Comparison of ENCODE assay signal across 11 cellular contexts in genomic region chr20:49270177-49270576, GRCh38. TPM values are rescaled to one million over a fixed set of nuclear protein-coding genes. Genes with fewer than 3 reads are reported as not detected.
A peak's percentile ranks its signal among the peaks of the same experiment; 100 is the strongest.
DNase-seq lines count a peak whose midpoint lies in the region; ATAC-seq and TF ChIP-seq lines count a peak whose summit lies in the region.
"Had no signal": no experiment of that assay in that cellular context is flagged by ENCODE, and none has a peak within 500 bp of the region (broad histone marks: within the 10 kb centered on the region; RNA-seq: fewer than 3 reads in every experiment).

No MANE protein-coding gene starts in this region.

- H3K4me1 ChIP-seq in left ventricle myocardium inferior (peaks cover 93% of the 10 kb centered on the region), PC-9 (replicated peaks; ENCODE audit: insufficient read depth) (peaks cover 26% of the 10 kb centered on the region), thyroid gland (peaks cover 34 to 39% of the 10 kb centered on the region in 2 donors), H9 (ENCODE audit: insufficient read depth, low read length) (no peaks in the 10 kb centered on the region)

- H3K4me3 ChIP-seq in left ventricle myocardium inferior (peak overlapping the region; percentile 39), PC-9 (no peak overlapping the region), thyroid gland (replicated peaks in 1 of 3) (no peak overlapping the region)

- peaks cover 16% of the 10 kb centered on the region for H3K4me1 Mint-ChIP-seq in endothelial cell (ENCODE audit: unreplicated experiment)
- peaks cover 0 to 3% of the 10 kb centered on the region in 2 experiments; a peak in 1 of 4 replicates for H3K4me1 Mint-ChIP-seq in H9

- no peak overlapping the region for H3K4ac ChIP-seq in H9 (ENCODE audit: low read depth, low read length)

- no peak overlapping the region for H2BK12ac ChIP-seq in H9 (ENCODE audit: insufficient read length, low read depth, low read length)

- H3K27ac ChIP-seq in left ventricle myocardium inferior (replicated peaks) = no peak overlapping the region
- H3K27ac ChIP-seq in PC-9 = no peak overlapping the region
- H3K27ac ChIP-seq in thyroid gland = peak overlapping the region in 2 of 3 donors; percentile 37 to 38
- no peak overlapping the region for H3K27ac ChIP-seq in H9 (ENCODE audit: insufficient read length, low read depth, low read length)
- H3K27ac ChIP-seq: KMS-11 had no signal

- H3K4me2 ChIP-seq in PC-9 = peak overlapping the region; percentile 3; the same call in 1 of the 2 replicates
- no peak overlapping the region for H3K4me2 ChIP-seq in H9 (ENCODE audit: insufficient read depth, insufficient read length, low read length)
- H3K4me2 ChIP-seq: KMS-11 had no signal

- H3K23me2 ChIP-seq in H9 (ENCODE audit: insufficient read length, low read depth, low read length, poor library complexity, severe bottlenecking) = no peaks in the 10 kb centered on the region

- no TSS peak for BruUV-seq in PC-9 (replicated peaks; lab: Mats Ljungman, UMichigan)

- POLR2A ChIA-PET in PC-9 (lab: Charles Lee; ENCODE audit: unreplicated experiment) = no interaction called here

- TF ChIP-seq CTCF in left ventricle myocardium inferior (IDR thresholded peaks at IDR 0.05; ENCODE audit: borderline replicate concordance) (no peak), PC-9 (conservative IDR thresholded peaks at IDR 0.05) (no peak), endothelial cell (IDR thresholded peaks at IDR 0.05; ENCODE audit: unreplicated experiment) (no peak), thyroid gland (IDR thresholded peaks at IDR 0.05) (no peak), H9 (conservative IDR thresholded peaks at IDR 0.05) (no peak)

- H3K36me3 Mint-ChIP-seq in endothelial cell (ENCODE audit: low read depth, unreplicated experiment) (peaks cover 40% of the 10 kb centered on the region), H9 (ENCODE audit: insufficient read depth in 1 of 3, low read depth in 3 of 3) (peaks cover 41 to 65% (median 65%) of the 10 kb centered on the region in 3 experiments)

- H2BK15ac ChIP-seq in H9 (ENCODE audit: low read depth, low read length) = no peak overlapping the region

- H4K20me1 ChIP-seq in PC-9 (ENCODE audit: insufficient read depth) = peaks cover 78% of the 10 kb centered on the region
- no peaks in the 10 kb centered on the region for H4K20me1 ChIP-seq in H9 (ENCODE audit: control insufficient read depth, insufficient read depth, insufficient read length)

- H3K27ac Mint-ChIP-seq in endothelial cell (ENCODE audit: unreplicated experiment) (no peak overlapping the region), H9 (no peak overlapping the region)

- no peaks in the 10 kb centered on the region for H3K27me3 ChIP-seq in left ventricle myocardium inferior (ENCODE audit: low read depth)
- no peaks in the 10 kb centered on the region for H3K27me3 ChIP-seq in PC-9 (ENCODE audit: insufficient read depth, low read depth)
- H3K27me3 ChIP-seq in thyroid gland = no peaks in the 10 kb centered on the region
- no peaks in the 10 kb centered on the region for H3K27me3 ChIP-seq in H9 (ENCODE audit: insufficient read depth, low read length)

- peaks cover 8% of the 10 kb centered on the region; the same call in 1 of the 2 replicates for H3F3A ChIP-seq in PC-9 (ENCODE audit: insufficient read depth, low read depth)

- peaks cover 6% of the 10 kb centered on the region for H3K79me1 ChIP-seq in H9 (ENCODE audit: insufficient read depth, low read depth, low read length, poor library complexity, severe bottlenecking)

- H2AK5ac ChIP-seq in H9 (ENCODE audit: insufficient read length, low read length) = no peak overlapping the region

- H3K79me2 ChIP-seq in PC-9 (ENCODE audit: low read depth) (peaks cover 90% of the 10 kb centered on the region), H9 (ENCODE audit: insufficient read depth, low read length) (peaks cover 8% of the 10 kb centered on the region; the same call in 1 of the 2 replicates)

- no peaks in the 10 kb centered on the region for H3K9me2 ChIP-seq in PC-9 (ENCODE audit: insufficient read depth)

- peak overlapping the region; percentile 62 for H3K4me3 Mint-ChIP-seq in endothelial cell (ENCODE audit: unreplicated experiment)
- H3K4me3 Mint-ChIP-seq in H9 = no peak overlapping the region

- no peak overlapping the region for H3K56ac ChIP-seq in H9 (ENCODE audit: insufficient read length, low read depth, low read length)

- H3K9me3 Mint-ChIP-seq in endothelial cell (ENCODE audit: unreplicated experiment) (no peaks in the 10 kb centered on the region), H9 (peaks cover 0 to 3% of the 10 kb centered on the region in 2 experiments; a peak in 1 of 5 replicates)

- intact Hi-C loops in left ventricle myocardium inferior (cut with micrococcal nuclease) (no loop called here), left ventricle myocardium superior (cut with micrococcal nuclease) (no loop called here), PC-9 (cut with micrococcal nuclease; ENCODE audit: unreplicated experiment) (no loop called here), thyroid gland (cut with DNase I) (no loop called here)

- TF ChIP-seq POLR2A in thyroid gland (IDR thresholded peaks at IDR 0.05) = no peak

- no peak overlapping the region for H2AFZ ChIP-seq in PC-9
- no peak overlapping the region for H2AFZ ChIP-seq in H9 (ENCODE audit: low read length)

- WGBS in thyroid gland, 2 donors = 50 to 53% methylated on average over 7 of the region's 7 CpGs
- WGBS in H9 (ENCODE audit: extremely low coverage, insufficient read length, low lambda C conversion rate) = no CpG with 5 or more reads among the region's 7 CpGs

- no peak overlapping the region for H3K23ac ChIP-seq in H9 (ENCODE audit: insufficient read length, low read depth, low read length)

- no peak overlapping the region for H3T11ph ChIP-seq in H9 (ENCODE audit: low read length)

- H2BK120ac ChIP-seq in H9 (ENCODE audit: low read depth, low read length, poor library complexity, severe bottlenecking) = no peak overlapping the region

- DNase-seq in left ventricle myocardium inferior (no peak), left ventricle myocardium superior (no peak), PC-9 (no peak), endothelial cell (ENCODE audit: low spot score) (no peak), thyroid gland (peak; percentile 20 to 31), HK-2 (ENCODE audit: unreplicated experiment) (no peak), NCI-H446 (lab: John Stamatoyannopoulos, UW) (no peak), H9 (no peak)
- DNase-seq: activated gamma-delta T cell treated with Interleukin-2 at 50 U/mL for 16 hours; stimulated activated CD4-positive, alpha-beta T cell treated with anti-CD3 and anti-CD28 coated beads, Interleukin-15, amount 100 ng/mL, for 24 hours had no signal

- no peak overlapping the region for H3K14ac ChIP-seq in H9 (ENCODE audit: insufficient read depth, low read length)

- no peak overlapping the region for H4K91ac ChIP-seq in H9 (ENCODE audit: insufficient read length, low read depth, low read length)

- H3K36me3 ChIP-seq in left ventricle myocardium inferior (peaks cover 85% of the 10 kb centered on the region), PC-9 (ENCODE audit: low read depth) (peaks cover 74% of the 10 kb centered on the region), thyroid gland (peaks cover 24 to 40% of the 10 kb centered on the region in 2 donors)

- no peak for ATAC-seq in left ventricle myocardium superior

- H3K27me3 Mint-ChIP-seq in endothelial cell (ENCODE audit: unreplicated experiment) (no peaks in the 10 kb centered on the region), H9 (ENCODE audit: low read depth) (no peaks in the 10 kb centered on the region)

- no peak overlapping the region for H3K9ac ChIP-seq in H9 (ENCODE audit: extremely low read depth, insufficient read length, low read length)
- H3K9ac ChIP-seq: KMS-11 had no signal

- H2BK20ac ChIP-seq in H9 (ENCODE audit: low read depth, low read length, poor library complexity, severe bottlenecking) = no peak overlapping the region

- CTCF ChIA-PET in PC-9 (lab: Charles Lee) = no interaction called here

- H3K9me3 ChIP-seq in left ventricle myocardium inferior (replicated peaks) (no peaks in the 10 kb centered on the region), PC-9 (ENCODE audit: insufficient read depth, low read depth) (no peaks in the 10 kb centered on the region), thyroid gland (no peaks in the 10 kb centered on the region), H9 (ENCODE audit: control insufficient read depth, low read depth, low read length) (no peaks in the 10 kb centered on the region)

- no peak overlapping the region for H3K18ac ChIP-seq in H9 (ENCODE audit: insufficient read length, low read depth, low read length)

- H2BK5ac ChIP-seq in H9 (ENCODE audit: insufficient read length, low read length) = no peak overlapping the region

- no peak overlapping the region for H4K5ac ChIP-seq in H9 (ENCODE audit: insufficient read length, low read depth, low read length)

- H4K8ac ChIP-seq in H9 (replicated peaks; ENCODE audit: insufficient read length, low read depth, low read length) = no peak overlapping the region

RNA-seq across cellular contexts. Expression of gene ZNFX1, which starts 7.7 kb away (rescaled TPM):
- total RNA-seq in left ventricle myocardium inferior (22.2 TPM), left ventricle myocardium superior (20.6 TPM), PC-9 (2021) (24.1 and 29.7 TPM in 2 replicates), endothelial cell (ENCODE audit: unreplicated experiment) (25.0 TPM), thyroid gland (10 to 100 TPM; 39.8 to 52.2 (median 46.3) TPM), H9 (2021) (12.8 and 13.3 TPM in 2 replicates)

RNA-seq across cellular contexts. Expression of gene DDX27, which starts 51.0 kb away (rescaled TPM):
- total RNA-seq in left ventricle myocardium inferior (14.6 TPM), left ventricle myocardium superior (13.4 TPM), PC-9 (2021) (50.6 and 64.4 TPM in 2 replicates), endothelial cell (ENCODE audit: unreplicated experiment) (29.6 TPM), thyroid gland (10 to 100 TPM; 30.4 to 45.8 (median 38.2) TPM), H9 (2021) (46.9 and 50.3 TPM in 2 replicates)

Comparison
In these comparisons a context has a peak if more than half of its experiments do, and no peak if none do; other contexts are left out.
1. DNase-seq: peak in thyroid gland (2 of 2); none in left ventricle myocardium inferior (single experiment), left ventricle myocardium superior (single experiment), PC-9 (0 of 2), endothelial cell (single experiment), HK-2 (single experiment), NCI-H446 (0 of 2) and H9 (single experiment).
2. H3K27ac ChIP-seq: peak in thyroid gland (2 of 3); none in left ventricle myocardium inferior (single experiment), PC-9 (single experiment) and H9 (single experiment).